1 cellular context compared by ENCODE assay signal in the genomic region with DNA sequence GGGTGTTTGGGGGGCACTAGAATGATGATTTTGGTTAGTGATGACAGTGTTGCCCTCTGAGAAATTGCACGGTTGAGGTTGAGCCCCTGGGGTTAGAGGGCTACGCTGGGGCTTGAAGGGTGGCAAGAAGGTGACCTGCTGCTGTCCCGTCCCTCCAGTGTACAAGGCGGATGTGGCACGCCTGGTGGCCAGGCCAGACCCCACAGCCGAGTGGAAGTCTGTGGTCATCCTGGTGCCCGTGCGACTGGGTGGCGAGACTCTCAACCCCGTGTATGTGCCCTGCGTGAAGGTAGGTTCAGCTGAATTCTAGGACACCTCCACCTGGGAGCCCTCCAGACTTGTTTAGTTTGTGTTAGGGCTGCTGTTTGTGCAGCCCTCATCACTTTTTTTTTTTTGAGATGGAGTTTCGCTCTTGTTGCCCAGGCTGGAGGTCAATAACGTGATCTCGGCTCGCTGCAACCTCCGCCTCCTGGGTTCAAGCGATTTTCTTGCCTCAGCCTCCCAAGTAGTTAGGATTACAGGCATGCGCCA.
TF ChIP-seq lines count a peak whose summit lies in the region.

No MANE protein-coding gene starts in this region.

TF ChIP-seq in GM23338, 12 proteins besides CTCF, POLR2A, EP300 and RAD21:
- TF ChIP-seq, protein P1, sequence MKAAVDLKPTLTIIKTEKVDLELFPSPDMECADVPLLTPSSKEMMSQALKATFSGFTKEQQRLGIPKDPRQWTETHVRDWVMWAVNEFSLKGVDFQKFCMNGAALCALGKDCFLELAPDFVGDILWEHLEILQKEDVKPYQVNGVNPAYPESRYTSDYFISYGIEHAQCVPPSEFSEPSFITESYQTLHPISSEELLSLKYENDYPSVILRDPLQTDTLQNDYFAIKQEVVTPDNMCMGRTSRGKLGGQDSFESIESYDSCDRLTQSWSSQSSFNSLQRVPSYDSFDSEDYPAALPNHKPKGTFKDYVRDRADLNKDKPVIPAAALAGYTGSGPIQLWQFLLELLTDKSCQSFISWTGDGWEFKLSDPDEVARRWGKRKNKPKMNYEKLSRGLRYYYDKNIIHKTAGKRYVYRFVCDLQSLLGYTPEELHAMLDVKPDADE (IDR thresholded peaks at IDR 0.05) = no peak
- TF ChIP-seq CREB1 (CRISPR knock-in tag; IDR thresholded peaks at IDR 0.05; ENCODE audit: low read depth) (no peak), NANOG (IDR thresholded peaks at IDR 0.05; ENCODE audit: borderline replicate concordance) (no peak), EZH2 (IDR thresholded peaks at IDR 0.05; ENCODE audit: low read depth, unreplicated experiment) (no peak), STAT1 (IDR thresholded peaks at IDR 0.05; ENCODE audit: unreplicated experiment) (no peak), JUNB (IDR thresholded peaks at IDR 0.05; ENCODE audit: unreplicated experiment) (no peak), ZNF331 (CRISPR knock-in tag; IDR thresholded peaks at IDR 0.05; ENCODE audit: low read depth) (no peak), EZH2phosphoT487 (IDR thresholded peaks at IDR 0.05; ENCODE audit: unreplicated experiment) (no peak), ZNF114 (CRISPR knock-in tag; IDR thresholded peaks at IDR 0.05) (no peak), POLR2AphosphoS5 (IDR thresholded peaks at IDR 0.05; ENCODE audit: low read depth) (no peak)
- TF ChIP-seq, protein P2, sequence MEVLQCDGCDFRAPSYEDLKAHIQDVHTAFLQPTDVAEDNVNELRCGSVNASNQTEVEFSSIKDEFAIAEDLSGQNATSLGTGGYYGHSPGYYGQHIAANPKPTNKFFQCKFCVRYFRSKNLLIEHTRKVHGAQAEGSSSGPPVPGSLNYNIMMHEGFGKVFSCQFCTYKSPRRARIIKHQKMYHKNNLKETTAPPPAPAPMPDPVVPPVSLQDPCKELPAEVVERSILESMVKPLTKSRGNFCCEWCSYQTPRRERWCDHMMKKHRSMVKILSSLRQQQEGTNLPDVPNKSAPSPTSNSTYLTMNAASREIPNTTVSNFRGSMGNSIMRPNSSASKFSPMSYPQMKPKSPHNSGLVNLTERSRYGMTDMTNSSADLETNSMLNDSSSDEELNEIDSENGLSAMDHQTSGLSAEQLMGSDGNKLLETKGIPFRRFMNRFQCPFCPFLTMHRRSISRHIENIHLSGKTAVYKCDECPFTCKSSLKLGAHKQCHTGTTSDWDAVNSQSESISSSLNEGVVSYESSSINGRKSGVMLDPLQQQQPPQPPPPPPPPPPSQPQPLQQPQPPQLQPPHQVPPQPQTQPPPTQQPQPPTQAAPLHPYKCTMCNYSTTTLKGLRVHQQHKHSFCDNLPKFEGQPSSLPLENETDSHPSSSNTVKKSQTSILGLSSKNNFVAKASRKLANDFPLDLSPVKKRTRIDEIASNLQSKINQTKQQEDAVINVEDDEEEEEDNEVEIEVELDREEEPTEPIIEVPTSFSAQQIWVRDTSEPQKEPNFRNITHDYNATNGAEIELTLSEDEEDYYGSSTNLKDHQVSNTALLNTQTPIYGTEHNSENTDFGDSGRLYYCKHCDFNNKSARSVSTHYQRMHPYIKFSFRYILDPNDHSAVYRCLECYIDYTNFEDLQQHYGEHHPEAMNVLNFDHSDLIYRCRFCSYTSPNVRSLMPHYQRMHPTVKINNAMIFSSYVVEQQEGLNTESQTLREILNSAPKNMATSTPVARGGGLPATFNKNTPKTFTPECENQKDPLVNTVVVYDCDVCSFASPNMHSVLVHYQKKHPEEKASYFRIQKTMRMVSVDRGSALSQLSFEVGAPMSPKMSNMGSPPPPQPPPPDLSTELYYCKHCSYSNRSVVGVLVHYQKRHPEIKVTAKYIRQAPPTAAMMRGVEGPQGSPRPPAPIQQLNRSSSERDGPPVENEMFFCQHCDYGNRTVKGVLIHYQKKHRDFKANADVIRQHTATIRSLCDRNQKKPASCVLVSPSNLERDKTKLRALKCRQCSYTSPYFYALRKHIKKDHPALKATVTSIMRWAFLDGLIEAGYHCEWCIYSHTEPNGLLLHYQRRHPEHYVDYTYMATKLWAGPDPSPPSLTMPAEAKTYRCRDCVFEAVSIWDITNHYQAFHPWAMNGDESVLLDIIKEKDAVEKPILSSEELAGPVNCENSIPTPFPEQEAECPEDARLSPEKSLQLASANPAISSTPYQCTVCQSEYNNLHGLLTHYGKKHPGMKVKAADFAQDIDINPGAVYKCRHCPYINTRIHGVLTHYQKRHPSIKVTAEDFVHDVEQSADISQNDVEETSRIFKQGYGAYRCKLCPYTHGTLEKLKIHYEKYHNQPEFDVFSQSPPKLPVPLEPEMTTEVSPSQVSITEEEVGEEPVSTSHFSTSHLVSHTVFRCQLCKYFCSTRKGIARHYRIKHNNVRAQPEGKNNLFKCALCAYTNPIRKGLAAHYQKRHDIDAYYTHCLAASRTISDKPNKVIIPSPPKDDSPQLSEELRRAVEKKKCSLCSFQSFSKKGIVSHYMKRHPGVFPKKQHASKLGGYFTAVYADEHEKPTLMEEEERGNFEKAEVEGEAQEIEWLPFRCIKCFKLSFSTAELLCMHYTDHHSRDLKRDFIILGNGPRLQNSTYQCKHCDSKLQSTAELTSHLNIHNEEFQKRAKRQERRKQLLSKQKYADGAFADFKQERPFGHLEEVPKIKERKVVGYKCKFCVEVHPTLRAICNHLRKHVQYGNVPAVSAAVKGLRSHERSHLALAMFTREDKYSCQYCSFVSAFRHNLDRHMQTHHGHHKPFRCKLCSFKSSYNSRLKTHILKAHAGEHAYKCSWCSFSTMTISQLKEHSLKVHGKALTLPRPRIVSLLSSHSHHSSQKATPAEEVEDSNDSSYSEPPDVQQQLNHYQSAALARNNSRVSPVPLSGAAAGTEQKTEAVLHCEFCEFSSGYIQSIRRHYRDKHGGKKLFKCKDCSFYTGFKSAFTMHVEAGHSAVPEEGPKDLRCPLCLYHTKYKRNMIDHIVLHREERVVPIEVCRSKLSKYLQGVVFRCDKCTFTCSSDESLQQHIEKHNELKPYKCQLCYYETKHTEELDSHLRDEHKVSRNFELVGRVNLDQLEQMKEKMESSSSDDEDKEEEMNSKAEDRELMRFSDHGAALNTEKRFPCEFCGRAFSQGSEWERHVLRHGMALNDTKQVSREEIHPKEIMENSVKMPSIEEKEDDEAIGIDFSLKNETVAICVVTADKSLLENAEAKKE (CRISPR knock-in tag; IDR thresholded peaks at IDR 0.05) = no peak
- TF ChIP-seq, protein P3, sequence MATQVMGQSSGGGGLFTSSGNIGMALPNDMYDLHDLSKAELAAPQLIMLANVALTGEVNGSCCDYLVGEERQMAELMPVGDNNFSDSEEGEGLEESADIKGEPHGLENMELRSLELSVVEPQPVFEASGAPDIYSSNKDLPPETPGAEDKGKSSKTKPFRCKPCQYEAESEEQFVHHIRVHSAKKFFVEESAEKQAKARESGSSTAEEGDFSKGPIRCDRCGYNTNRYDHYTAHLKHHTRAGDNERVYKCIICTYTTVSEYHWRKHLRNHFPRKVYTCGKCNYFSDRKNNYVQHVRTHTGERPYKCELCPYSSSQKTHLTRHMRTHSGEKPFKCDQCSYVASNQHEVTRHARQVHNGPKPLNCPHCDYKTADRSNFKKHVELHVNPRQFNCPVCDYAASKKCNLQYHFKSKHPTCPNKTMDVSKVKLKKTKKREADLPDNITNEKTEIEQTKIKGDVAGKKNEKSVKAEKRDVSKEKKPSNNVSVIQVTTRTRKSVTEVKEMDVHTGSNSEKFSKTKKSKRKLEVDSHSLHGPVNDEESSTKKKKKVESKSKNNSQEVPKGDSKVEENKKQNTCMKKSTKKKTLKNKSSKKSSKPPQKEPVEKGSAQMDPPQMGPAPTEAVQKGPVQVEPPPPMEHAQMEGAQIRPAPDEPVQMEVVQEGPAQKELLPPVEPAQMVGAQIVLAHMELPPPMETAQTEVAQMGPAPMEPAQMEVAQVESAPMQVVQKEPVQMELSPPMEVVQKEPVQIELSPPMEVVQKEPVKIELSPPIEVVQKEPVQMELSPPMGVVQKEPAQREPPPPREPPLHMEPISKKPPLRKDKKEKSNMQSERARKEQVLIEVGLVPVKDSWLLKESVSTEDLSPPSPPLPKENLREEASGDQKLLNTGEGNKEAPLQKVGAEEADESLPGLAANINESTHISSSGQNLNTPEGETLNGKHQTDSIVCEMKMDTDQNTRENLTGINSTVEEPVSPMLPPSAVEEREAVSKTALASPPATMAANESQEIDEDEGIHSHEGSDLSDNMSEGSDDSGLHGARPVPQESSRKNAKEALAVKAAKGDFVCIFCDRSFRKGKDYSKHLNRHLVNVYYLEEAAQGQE (IDR thresholded peaks at IDR 0.05; ENCODE audit: unreplicated experiment) = no peak
